4 cellular contexts compared by ENCODE assay signal in the genomic region with DNA sequence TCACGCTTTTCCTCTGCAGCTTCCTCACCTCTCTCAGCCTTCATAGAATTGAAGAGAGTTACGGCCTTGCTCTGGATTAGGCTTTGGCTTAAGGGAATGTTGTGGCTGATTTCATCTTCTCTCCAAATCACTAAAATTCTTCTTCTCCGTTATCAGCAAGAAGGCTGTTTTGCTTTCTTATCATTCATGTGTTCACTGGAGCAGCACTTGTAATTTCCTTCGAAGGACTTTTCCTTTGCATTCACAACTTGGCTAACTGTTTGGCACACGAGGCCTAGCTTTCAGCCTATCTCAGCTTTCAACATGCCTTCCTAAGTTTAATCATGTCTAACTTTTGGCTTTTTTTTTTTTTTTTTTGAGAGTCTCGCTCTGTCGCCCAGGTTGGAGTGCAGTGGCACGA. TPM values are rescaled to one million over a fixed set of nuclear protein-coding genes. Genes with fewer than 3 reads are reported as not detected.
"Had no signal": no experiment of that assay in that cellular context is flagged by ENCODE, and none has a peak within 500 bp of the region (broad histone marks: within the 10 kb centered on the region; RNA-seq: fewer than 3 reads in every experiment).

No MANE protein-coding gene starts in this region.

RNA-seq across cellular contexts. Expression of gene HES2, which starts 47.5 kb away (rescaled TPM):
- total RNA-seq: activated B cell treated with CpG ODN at 0.5 μM for 24 hours; activated T-cell treated with anti-CD3 and anti-CD28 coated beads, Interleukin-2, amount 50 U/mL, for 4 hours; cardiac muscle cell had no signal
- polyA plus RNA-seq: cardiac muscle cell had no signal

RNA-seq across cellular contexts. Expression of gene ESPN, which starts 52.4 kb away (rescaled TPM):
- total RNA-seq: epithelial cell of proximal tubule had no signal
